8 cellular contexts compared by ENCODE assay signal in the genomic region with DNA sequence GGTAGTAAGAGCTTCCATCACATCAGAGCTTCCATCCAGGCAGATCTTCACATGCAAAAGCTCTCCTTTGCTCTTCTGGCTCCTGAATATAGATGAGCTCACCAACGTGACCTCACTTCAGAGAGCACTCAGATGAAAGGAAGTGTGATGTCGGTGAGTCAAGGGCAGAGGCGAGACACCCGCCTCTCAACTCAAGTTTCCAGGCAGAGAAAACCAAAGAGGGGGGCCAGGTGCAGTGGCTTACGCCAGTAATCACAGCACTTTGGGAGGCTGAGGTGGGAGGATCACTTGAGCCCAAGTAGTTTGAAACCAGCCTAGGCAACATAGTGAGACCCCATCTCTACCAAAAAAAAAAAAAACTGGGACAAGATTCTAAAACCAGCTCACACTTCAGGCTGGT.
A peak's percentile ranks its signal among the peaks of the same experiment; 100 is the strongest.
DNase-seq lines count a peak whose midpoint lies in the region; ATAC-seq and TF ChIP-seq lines count a peak whose summit lies in the region.

No MANE protein-coding gene starts in this region.

- no peaks in the 10 kb centered on the region for H3F3A ChIP-seq in GM23338 (replicated peaks; ENCODE audit: low read depth)

- H3K27me3 ChIP-seq in GM23338 (ENCODE audit: insufficient read depth) (no peaks in the 10 kb centered on the region), OCI-LY3 (ENCODE audit: low read depth, low read length) (no peaks in the 10 kb centered on the region), right lobe of liver (no peaks in the 10 kb centered on the region)

- H3K9ac ChIP-seq in OCI-LY3 (ENCODE audit: low read length) = peak overlapping the region; percentile 37; the same call in 1 of the 2 replicates

- H2AFZ ChIP-seq in GM23338 (peak overlapping the region; percentile 18; the same call in 1 of the 2 replicates), OCI-LY3 (ENCODE audit: low read depth, low read length) (peak overlapping the region; percentile 91)

- no peak overlapping the region for H3K4me3 ChIP-seq in GM23338
- peak overlapping the region; percentile 17 for H3K4me3 ChIP-seq in OCI-LY3 (ENCODE audit: low read length)
- H3K4me3 ChIP-seq in right lobe of liver = no peak overlapping the region

- peaks cover 4% of the 10 kb centered on the region; the same call in 2 of the 3 replicates for H3K9me3 Mint-ChIP-seq in GM23338
- peaks cover 12% of the 10 kb centered on the region for H3K9me3 Mint-ChIP-seq in activated naive CD4-positive, alpha-beta T cell treated with anti-CD3 and anti-CD28 coated beads, Interleukin-2, amount 10 ng/mL, durations not matched to agents 7 days and 5 days

- ATAC-seq in GM23338 (peak; percentile 19; the same call in 1 of the 3 replicates), right lobe of liver (peak in 3 of 4 donors; percentile 33 to 47 (median 39))

- intact Hi-C loops in right lobe of liver (cut with DNase I) = no loop called here

- TF ChIP-seq POLR2A in right lobe of liver (IDR thresholded peaks at IDR 0.05) = no peak

- no peak overlapping the region for H3K4me3 Mint-ChIP-seq in GM23338
- H3K4me3 Mint-ChIP-seq in activated naive CD4-positive, alpha-beta T cell treated with anti-CD3 and anti-CD28 coated beads, Interleukin-2, amount 10 ng/mL, durations not matched to agents 7 days and 5 days = peak overlapping the region; percentile 4

- H3K36me3 ChIP-seq in GM23338 (ENCODE audit: insufficient read depth) (no peaks in the 10 kb centered on the region), OCI-LY3 (replicated peaks; ENCODE audit: low read depth, low read length) (no peaks in the 10 kb centered on the region), right lobe of liver (no peaks in the 10 kb centered on the region)

- H3K79me2 ChIP-seq in GM23338 (replicated peaks; ENCODE audit: insufficient read depth) (no peaks in the 10 kb centered on the region), OCI-LY3 (ENCODE audit: low read length) (no peaks in the 10 kb centered on the region)

- H3K27ac ChIP-seq in GM23338 (ENCODE audit: low read depth) (no peak overlapping the region), OCI-LY3 (ENCODE audit: low read length) (peak overlapping the region; percentile 30; the same call in 1 of the 2 replicates), right lobe of liver (no peak overlapping the region)

- H4K20me1 ChIP-seq in GM23338 (replicated peaks; ENCODE audit: insufficient read depth) (no peaks in the 10 kb centered on the region), OCI-LY3 (ENCODE audit: insufficient read depth, low read length) (no peaks in the 10 kb centered on the region)

- peak; percentile 69 for DNase-seq in AG08395 (ENCODE audit: low spot score)
- no peak for DNase-seq in GM23338 (ENCODE audit: low spot score)
- DNase-seq in activated naive CD4-positive, alpha-beta T cell treated with anti-CD3 and anti-CD28 coated beads, Interleukin-2, amount 10 ng/mL, durations not matched to agents 7 days and 5 days = peak; percentile 82
- DNase-seq in right lobe of liver = no peak
- peak; percentile 46 to 67 for DNase-seq in stimulated activated CD8-positive, alpha-beta memory T cell treated with anti-CD3 and anti-CD28 coated beads, Interleukin-4, amount 100 ng/mL, for 4 hours (ENCODE audit: low read depth in 2 of 2, low spot score in 1 of 2)
- DNase-seq in foreskin melanocyte = no peak
- no peak for DNase-seq in ecto neural progenitor cell (ENCODE audit: low spot score)

- H3K9me3 ChIP-seq in OCI-LY3 (ENCODE audit: insufficient read depth, low read length) (no peaks in the 10 kb centered on the region), right lobe of liver (no peaks in the 10 kb centered on the region)

- H3K4me1 ChIP-seq in GM23338 (ENCODE audit: insufficient read depth) (peaks cover 24% of the 10 kb centered on the region), OCI-LY3 (ENCODE audit: low read length) (peaks cover 21% of the 10 kb centered on the region), right lobe of liver (no peaks in the 10 kb centered on the region)

- peak overlapping the region; percentile 4; the same call in 1 of the 2 replicates for H3K4me2 ChIP-seq in GM23338
- H3K4me2 ChIP-seq in OCI-LY3 (ENCODE audit: low read length) = peak overlapping the region; percentile 62

- H3K9me2 ChIP-seq in GM23338 (ENCODE audit: insufficient read depth) = no peaks in the 10 kb centered on the region; the same call in 1 of the 2 replicates

- peaks cover 14% of the 10 kb centered on the region; the same call in 2 of the 3 replicates for H3K36me3 Mint-ChIP-seq in GM23338 (ENCODE audit: low read depth)
- peaks cover 24% of the 10 kb centered on the region for H3K36me3 Mint-ChIP-seq in activated naive CD4-positive, alpha-beta T cell treated with anti-CD3 and anti-CD28 coated beads, Interleukin-2, amount 10 ng/mL, durations not matched to agents 7 days and 5 days

- H3K27me3 Mint-ChIP-seq in GM23338 (ENCODE audit: insufficient read depth, low read depth, poor library complexity) = peaks cover 11% of the 10 kb centered on the region
- peaks cover 4% of the 10 kb centered on the region for H3K27me3 Mint-ChIP-seq in activated naive CD4-positive, alpha-beta T cell treated with anti-CD3 and anti-CD28 coated beads, Interleukin-2, amount 10 ng/mL, durations not matched to agents 7 days and 5 days

- peak overlapping the region; percentile 17; the same call in 1 of the 2 replicates for H3K27ac Mint-ChIP-seq in GM23338
- peak overlapping the region; percentile 94 for H3K27ac Mint-ChIP-seq in activated naive CD4-positive, alpha-beta T cell treated with anti-CD3 and anti-CD28 coated beads, Interleukin-2, amount 10 ng/mL, durations not matched to agents 7 days and 5 days

- CTCF ChIA-PET in activated naive CD4-positive, alpha-beta T cell treated with anti-CD3 and anti-CD28 coated beads, Interleukin-2, amount 10 ng/mL, durations not matched to agents 7 days and 5 days (lab: Charles Lee) = interaction anchor here (0.7 to 1.5 kb wide), 9 partner anchors 10 to 206 kb away, joined by 3 to 9 read pairs (median 3); no protein-coding TSS in a partner anchor

- H3K4me1 Mint-ChIP-seq in GM23338 = peaks cover 41% of the 10 kb centered on the region
- H3K4me1 Mint-ChIP-seq in activated naive CD4-positive, alpha-beta T cell treated with anti-CD3 and anti-CD28 coated beads, Interleukin-2, amount 10 ng/mL, durations not matched to agents 7 days and 5 days = peaks cover 65% of the 10 kb centered on the region

- 64% methylated on average over 5 of the region's 5 CpGs for WGBS in right lobe of liver (ENCODE audit: insufficient coverage, low coverage, low lambda C conversion rate, missing lambda C conversion rate)

- TF ChIP-seq CTCF in GM23338 (conservative IDR thresholded peaks at IDR 0.05; ENCODE audit: low read depth in 2 of 2) (no peak), OCI-LY3 (IDR thresholded peaks at IDR 0.05; ENCODE audit: low read depth, low read length) (no peak), right lobe of liver (IDR thresholded peaks at IDR 0.05) (no peak)

TF ChIP-seq in GM23338, 12 proteins besides CTCF, POLR2A, EP300 and RAD21 (continues in another document):
- TF ChIP-seq STAT1 (IDR thresholded peaks at IDR 0.05; ENCODE audit: unreplicated experiment) (no peak), NANOG (IDR thresholded peaks at IDR 0.05; ENCODE audit: borderline replicate concordance) (no peak), EZH2phosphoT487 (IDR thresholded peaks at IDR 0.05; ENCODE audit: unreplicated experiment) (no peak)
- TF ChIP-seq, protein P1, sequence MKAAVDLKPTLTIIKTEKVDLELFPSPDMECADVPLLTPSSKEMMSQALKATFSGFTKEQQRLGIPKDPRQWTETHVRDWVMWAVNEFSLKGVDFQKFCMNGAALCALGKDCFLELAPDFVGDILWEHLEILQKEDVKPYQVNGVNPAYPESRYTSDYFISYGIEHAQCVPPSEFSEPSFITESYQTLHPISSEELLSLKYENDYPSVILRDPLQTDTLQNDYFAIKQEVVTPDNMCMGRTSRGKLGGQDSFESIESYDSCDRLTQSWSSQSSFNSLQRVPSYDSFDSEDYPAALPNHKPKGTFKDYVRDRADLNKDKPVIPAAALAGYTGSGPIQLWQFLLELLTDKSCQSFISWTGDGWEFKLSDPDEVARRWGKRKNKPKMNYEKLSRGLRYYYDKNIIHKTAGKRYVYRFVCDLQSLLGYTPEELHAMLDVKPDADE (IDR thresholded peaks at IDR 0.05) = no peak

Comparison
In these comparisons a context has a peak if more than half of its experiments do, and no peak if none do; other contexts are left out.
1. DNase-seq: peak in AG08395 (single experiment), activated naive CD4-positive, alpha-beta T cell treated with anti-CD3 and anti-CD28 coated beads, Interleukin-2, amount 10 ng/mL, durations not matched to agents 7 days and 5 days (single experiment) and stimulated activated CD8-positive, alpha-beta memory T cell treated with anti-CD3 and anti-CD28 coated beads, Interleukin-4, amount 100 ng/mL, for 4 hours (2 of 2); none in GM23338 (single experiment), right lobe of liver (0 of 3), foreskin melanocyte (single experiment) and ecto neural progenitor cell (single experiment).